Comparison of ENCODE assay signal across 8 cellular contexts in the genomic region with DNA sequence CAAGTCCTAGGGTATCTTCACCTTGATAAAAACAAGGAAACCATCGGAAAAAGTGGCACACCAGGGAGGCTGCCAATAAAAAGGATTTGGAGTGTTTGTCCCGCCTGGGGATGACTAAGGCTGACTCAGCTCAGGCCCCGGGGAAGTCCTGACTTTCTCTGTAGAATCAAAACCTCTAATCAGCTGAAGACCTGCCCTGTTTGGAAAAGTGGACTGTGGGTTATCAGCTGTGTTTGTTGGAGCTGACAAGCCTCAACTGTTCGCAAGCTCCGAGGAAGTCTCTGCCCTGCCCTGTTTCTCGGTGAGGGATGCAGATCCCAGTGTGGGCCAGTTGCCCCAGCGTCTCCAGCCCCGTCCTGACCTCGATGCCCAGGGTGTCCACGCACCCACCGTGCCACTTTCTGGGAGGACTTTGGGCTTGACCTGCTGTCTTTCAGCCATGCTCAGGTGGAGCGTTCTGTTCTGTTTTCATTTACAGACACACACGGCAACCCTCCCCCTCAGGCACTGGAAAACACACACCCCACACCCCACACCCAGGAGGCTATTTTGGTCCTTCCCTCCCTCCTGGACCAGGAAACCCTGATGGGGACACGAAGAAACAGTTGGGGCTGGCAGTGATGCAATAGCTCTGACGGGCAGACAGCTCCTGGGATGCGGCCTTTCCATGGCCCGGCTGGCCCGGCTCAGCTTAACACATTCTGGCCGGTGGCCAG. TPM values are rescaled to one million over a fixed set of nuclear protein-coding genes. Genes with fewer than 3 reads are reported as not detected.
A peak's percentile ranks its signal among the peaks of the same experiment; 100 is the strongest.
DNase-seq lines count a peak whose midpoint lies in the region; ATAC-seq and TF ChIP-seq lines count a peak whose summit lies in the region.

No MANE protein-coding gene starts in this region.

- no peaks in the 10 kb centered on the region for H3K27me3 ChIP-seq in lung (ENCODE audit: control insufficient read depth, insufficient read depth)

- ATAC-seq in lung (ENCODE audit: insufficient read depth, low FRiP score) (peak; percentile 50), GM21619 (IDR thresholded peaks at IDR 0.05; ENCODE audit: unreplicated experiment) (no peak), GM19324 (IDR thresholded peaks at IDR 0.05; ENCODE audit: low FRiP score, unreplicated experiment) (no peak)

- H3K4me1 ChIP-seq in lung (ENCODE audit: control insufficient read depth in 2 of 2, insufficient read depth in 2 of 2, low read length in 2 of 2): peaks cover 0 to 7% of the 10 kb centered on the region in 2 donors

- H3K9me3 ChIP-seq in KOPT-K1 (ENCODE audit: insufficient read depth, low read length, poor library complexity, severe bottlenecking) (no peaks in the 10 kb centered on the region), lung (ENCODE audit: control insufficient read depth in 2 of 2, insufficient read depth in 1 of 2, low read length in 1 of 2) (no peaks in the 10 kb centered on the region)

- TF ChIP-seq CTCF in lung (IDR thresholded peaks at IDR 0.05; ENCODE audit: control extremely low read depth, extremely low read depth): no peak

- H3K36me3 ChIP-seq in KOPT-K1 (ENCODE audit: insufficient read depth, low read length): peaks cover 17% of the 10 kb centered on the region
- H3K36me3 ChIP-seq in lung (ENCODE audit: control insufficient read depth in 2 of 2, insufficient read depth in 2 of 2, low read length in 2 of 2): peaks cover 0 to 33% of the 10 kb centered on the region in 2 donors

- DNase-seq in DMS53 treated with DMSO at 0.1 percent for 48 hours (lab: John Stamatoyannopoulos, UW; ENCODE audit: unreplicated experiment): peak; percentile 10
- DNase-seq in cerebellar cortex (ENCODE audit: low spot score): peak; percentile 89
- DNase-seq in lung (ENCODE audit: low spot score): peak; percentile 72
- DNase-seq in NCI-H1436 (lab: John Stamatoyannopoulos, UW): no peak
- no peak for DNase-seq in NCI-H526 treated with DMSO at 0.1 percent for 48 hours (lab: John Stamatoyannopoulos, UW)

- 30 to 45% methylated on average over 19 of the region's 19 CpGs for WGBS in lung, 2 donors

- H3K4me3 ChIP-seq in lung: no peak overlapping the region

- H3K27ac ChIP-seq in KOPT-K1 (ENCODE audit: low read depth, low read length, poor library complexity, severe bottlenecking) (peak overlapping the region; percentile 100), lung (ENCODE audit: low read depth in 1 of 2, low read length in 1 of 2) (peak overlapping the region; percentile 72 to 75)

RNA-seq across cellular contexts. Expression of gene PITPNA, which starts 27.6 kb away (rescaled TPM):
- total RNA-seq in lung: 10 to 100 TPM; 43.9 to 89.7 TPM
- 10 to 100 TPM; 21.5 to 48.9 TPM for polyA plus RNA-seq in lung

RNA-seq across cellular contexts. Expression of gene SLC43A2, which starts 38.4 kb away (rescaled TPM):
- total RNA-seq in lung: 10 to 100 TPM; 47.9 to 89.2 TPM
- polyA plus RNA-seq in lung: 100 to 1,000 TPM in 1 of 2 donors, 10 to 100 TPM in 1; 27.0 to 125 TPM

RNA-seq across cellular contexts. Expression of gene SCARF1, which starts 55.3 kb away (rescaled TPM):
- 10 to 100 TPM; 34.2 to 39.7 TPM for total RNA-seq in lung
- polyA plus RNA-seq in lung: 10 to 100 TPM; 17.1 to 24.5 TPM

RNA-seq across cellular contexts. Expression of gene RILP, which starts 59.5 kb away (rescaled TPM):
- 10 to 100 TPM; 25.0 to 46.3 TPM for total RNA-seq in lung
- 10 to 100 TPM; 23.1 to 39.8 TPM for polyA plus RNA-seq in lung

Comparison
In these comparisons a context has a peak if more than half of its experiments do, and no peak if none do; other contexts are left out.
1. DNase-seq: peak in DMS53 treated with DMSO at 0.1 percent for 48 hours (single experiment), cerebellar cortex (single experiment) and lung (single experiment); none in NCI-H1436 (single experiment) and NCI-H526 treated with DMSO at 0.1 percent for 48 hours (single experiment).